9 cellular contexts compared by ENCODE assay signal in genomic region chr4:61200195-61200990, GRCh38. TPM values are rescaled to one million over a fixed set of nuclear protein-coding genes. Genes with fewer than 3 reads are reported as not detected.
DNase-seq lines count a peak whose midpoint lies in the region; ATAC-seq and TF ChIP-seq lines count a peak whose summit lies in the region.
"Had no signal": no experiment of that assay in that cellular context is flagged by ENCODE, and none has a peak within 500 bp of the region (broad histone marks: within the 10 kb centered on the region; RNA-seq: fewer than 3 reads in every experiment).

TSS of gene ADGRL3 (plus strand) at chr4:61200326.

- intact Hi-C loops in Right ventricle myocardium inferior (cut with DNase I) (no loop called here), ovary (cut with DNase I) (no loop called here)

- H3K27ac ChIP-seq in SK-N-SH (ENCODE audit: low read depth in 2 of 2, low read length in 1 of 2) = no peak within 1 kb of the TSS
- no peak within 1 kb of the TSS for H3K27ac ChIP-seq in ovary
- no peak within 1 kb of the TSS for H3K27ac ChIP-seq in effector memory CD4-positive, alpha-beta T cell (ENCODE audit: insufficient read depth, low read length, poor library complexity, severe bottlenecking)
- H3K27ac ChIP-seq: C4-2B had no signal

- ATAC-seq in Right ventricle myocardium inferior (peak; percentile 63), GM19023 (IDR thresholded peaks at IDR 0.05; ENCODE audit: unreplicated experiment) (no peak)

- no peaks in the 10 kb centered on the region for H3F3A ChIP-seq in SK-N-SH (replicated peaks; ENCODE audit: insufficient read depth)

- peak within 1 kb of the TSS; percentile 74 for H2AFZ ChIP-seq in SK-N-SH (ENCODE audit: low read depth)

- H3K9me3 ChIP-seq in SK-N-SH (no peaks in the 10 kb centered on the region), ovary (no peaks in the 10 kb centered on the region)
- H3K9me3 ChIP-seq in effector memory CD4-positive, alpha-beta T cell (ENCODE audit: control insufficient read depth, low read length) = no peaks in the 10 kb centered on the region

- peak; percentile 69 for DNase-seq in NCI-H82 (lab: John Stamatoyannopoulos, UW)
- DNase-seq in NCI-H82 treated with DMSO at 0.1 percent for 48 hours (lab: John Stamatoyannopoulos, UW; ENCODE audit: unreplicated experiment) = no peak
- DNase-seq in SK-N-SH = peak; percentile 81
- peak; percentile 68 for DNase-seq in Right ventricle myocardium inferior (ENCODE audit: missing footprints)
- DNase-seq in ovary = peak in 2 of 5 donors; percentile 17 to 33
- no peak for DNase-seq in activated CD4-positive, alpha-beta T cell treated with anti-CD3 and anti-CD28 coated beads for 1 hour
- DNase-seq in effector memory CD4-positive, alpha-beta T cell = no peak

- H3K4me3 ChIP-seq in SK-N-SH (ENCODE audit: low read depth in 2 of 2, low read length in 1 of 2) (peak within 1 kb of the TSS; percentile 51 to 59), ovary (peak within 1 kb of the TSS; percentile 42)
- no peak within 1 kb of the TSS for H3K4me3 ChIP-seq in effector memory CD4-positive, alpha-beta T cell (ENCODE audit: insufficient read depth, low read depth, low read length, poor library complexity, severe bottlenecking)

- no peaks in the 10 kb centered on the region for H3K9me2 ChIP-seq in SK-N-SH

- no peak for TF ChIP-seq POLR2A in ovary (IDR thresholded peaks at IDR 0.05)

- H3K9ac ChIP-seq in SK-N-SH = no peak within 1 kb of the TSS

- no peak for TF ChIP-seq RAD21 in SK-N-SH (IDR thresholded peaks at IDR 0.05; ENCODE audit: low read length)

- H3K4me1 ChIP-seq in SK-N-SH (ENCODE audit: control insufficient read depth in 1 of 2, insufficient read depth in 2 of 2, low read depth in 1 of 2, low read length in 1 of 2) (peaks cover 0 to 16% of the 10 kb centered on the region in 2 experiments; a peak in 2 of 4 replicates), ovary (ENCODE audit: insufficient read depth) (peaks cover 2% of the 10 kb centered on the region)
- H3K4me1 ChIP-seq in effector memory CD4-positive, alpha-beta T cell (ENCODE audit: control insufficient read depth, insufficient read depth, low read length, poor library complexity, severe bottlenecking) = no peaks in the 10 kb centered on the region

- H4K20me1 ChIP-seq in SK-N-SH (ENCODE audit: insufficient read depth) = no peaks in the 10 kb centered on the region

- H3K27me3 ChIP-seq in SK-N-SH (ENCODE audit: insufficient read depth) (peaks cover 40% of the 10 kb centered on the region), ovary (no peaks in the 10 kb centered on the region)
- H3K27me3 ChIP-seq in effector memory CD4-positive, alpha-beta T cell (replicated peaks; ENCODE audit: control insufficient read depth, insufficient read depth, low read length, poor library complexity, severe bottlenecking) = peaks cover 10% of the 10 kb centered on the region

- H3K79me2 ChIP-seq in SK-N-SH (ENCODE audit: insufficient read depth) = no peaks in the 10 kb centered on the region

- no peak for TF ChIP-seq EP300 in SK-N-SH (IDR thresholded peaks at IDR 0.05; ENCODE audit: borderline replicate concordance in 1 of 2, low read depth in 1 of 2, low read length in 1 of 2)
- TF ChIP-seq EP300 in ovary (IDR thresholded peaks at IDR 0.05) = no peak

- WGBS in SK-N-SH (ENCODE audit: low lambda C conversion rate) = 2% methylated on average over 22 of the region's 101 CpGs
- 0 to 2% (median 1%) methylated on average over 82 to 101 of the region's 101 CpGs for WGBS in ovary, 3 donors

- CTCF ChIA-PET in SK-N-SH (lab: Yijun Ruan, JAX) = interaction anchor here (0.6 to 1.1 kb wide), 2 partner anchors 12 to 309 kb away, joined by 3 read pairs; no protein-coding TSS in a partner anchor

- POLR2A ChIA-PET in SK-N-SH (lab: Yijun Ruan, JAX) = no interaction called here

- TF ChIP-seq CTCF in SK-N-SH (IDR thresholded peaks at IDR 0.05) (no peak), ovary (IDR thresholded peaks at IDR 0.05) (no peak)

- no peaks in the 10 kb centered on the region for H3K36me3 ChIP-seq in SK-N-SH (replicated peaks in 1 of 2; ENCODE audit: control insufficient read depth in 1 of 2, insufficient read depth in 2 of 2, low read length in 1 of 2)
- H3K36me3 ChIP-seq in ovary = no peaks in the 10 kb centered on the region
- no peaks in the 10 kb centered on the region for H3K36me3 ChIP-seq in effector memory CD4-positive, alpha-beta T cell (ENCODE audit: control insufficient read depth, insufficient read depth, low read length)

- H3K4me2 ChIP-seq in SK-N-SH = peak within 1 kb of the TSS; percentile 78

TF ChIP-seq in SK-N-SH, 30 proteins besides CTCF, POLR2A, EP300 and RAD21:
- TF ChIP-seq TCF12 (IDR thresholded peaks at IDR 0.05) (no peak), FOXM1 (IDR thresholded peaks at IDR 0.05; ENCODE audit: low read depth) (no peak), SIN3A (IDR thresholded peaks at IDR 0.05; ENCODE audit: borderline replicate concordance, low read depth, low read length) (no peak), JUND (IDR thresholded peaks at IDR 0.05) (no peak), FOXJ3 (CRISPR knock-in tag; IDR thresholded peaks at IDR 0.05) (no peak), TAF1 (IDR thresholded peaks at IDR 0.05; ENCODE audit: borderline replicate concordance, low read depth, low read length) (no peak), ZBTB33 (IDR thresholded peaks at IDR 0.05; ENCODE audit: borderline replicate concordance, low read depth) (no peak), POLR2AphosphoS5 (IDR thresholded peaks at IDR 0.05; ENCODE audit: low read depth, low read length) (no peak), USF2 (IDR thresholded peaks at IDR 0.05; ENCODE audit: borderline replicate concordance, low read depth, low read length) (no peak), GATA2 (CRISPR knock-in tag; IDR thresholded peaks at IDR 0.05) (no peak)
TF ChIP-seq in SK-N-SH: peak in this region for 0.

RNA-seq across cellular contexts. Expression of gene ADGRL3, which starts in this region (rescaled TPM):
- polyA plus RNA-seq in SK-N-SH (2012; rRNA removed) (0.02 and 0.03 TPM in 2 replicates), ovary (1 to 10 TPM in 1 of 2 donors, under 1 TPM in 1; 0.88 to 8.6 TPM)
- polyA plus RNA-seq in SK-N-SH (2012; cell fraction: cytosol; rRNA removed) = 0.03 TPM in 2 replicates
- 0.01 TPM in 1 of 2 replicates, not detected in the other for polyA plus RNA-seq in SK-N-SH (2012; cell fraction: nucleus; rRNA removed)
- total RNA-seq in Right ventricle myocardium inferior (3.7 TPM), ovary (1 to 10 TPM; 1.1 to 9.5 (median 2.5) TPM)

Comparison
In these comparisons a context has a peak if more than half of its experiments do, and no peak if none do; other contexts are left out.
1. DNase-seq: peak in NCI-H82 (single experiment) and Right ventricle myocardium inferior (single experiment); none in NCI-H82 treated with DMSO at 0.1 percent for 48 hours (single experiment), activated CD4-positive, alpha-beta T cell treated with anti-CD3 and anti-CD28 coated beads for 1 hour (single experiment) and effector memory CD4-positive, alpha-beta T cell (0 of 3).
2. Peak in DNase-seq, H3K4me3 ChIP-seq and H3K4me2 ChIP-seq in SK-N-SH; RNA of the gene not detected or under 1 TPM.